In the genomic region with DNA sequence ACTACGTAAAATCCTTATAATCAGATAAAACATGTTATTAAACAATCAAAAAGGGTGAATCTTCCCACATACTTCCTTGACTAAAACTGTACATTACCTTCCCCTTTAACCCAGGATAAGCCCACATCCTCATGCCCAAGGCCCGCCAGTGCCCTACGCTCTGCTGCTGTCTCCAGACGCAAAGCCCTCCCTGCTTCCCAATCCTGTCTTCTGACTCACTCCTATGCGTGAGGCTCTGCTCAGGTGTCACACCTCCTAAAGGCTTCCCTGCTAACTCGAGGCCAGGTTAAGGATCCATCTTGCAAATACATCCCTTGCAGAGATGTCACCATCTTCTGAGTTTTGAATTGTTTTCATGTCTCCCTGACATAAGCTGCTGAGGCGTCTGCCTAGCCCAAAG, we compare ENCODE assay signal across 27 cellular contexts.
DNase-seq lines count a peak whose midpoint lies in the region; ATAC-seq, FAIRE-seq and TF ChIP-seq lines count a peak whose summit lies in the region.
"Had no signal": no experiment of that assay in that cellular context is flagged by ENCODE, and none has a peak within 500 bp of the region (broad histone marks: within the 10 kb centered on the region; RNA-seq: fewer than 3 reads in every experiment).

No MANE protein-coding gene starts in this region.

- H3K4me3 ChIP-seq in astrocyte (ENCODE audit: insufficient read depth, low read depth, low read length) (no peak overlapping the region), neural progenitor cell (no peak overlapping the region)
- H3K4me3 ChIP-seq: lung, right atrium auricular region, tibial artery had no signal

- H3K79me2 ChIP-seq in astrocyte (ENCODE audit: insufficient read depth, low read length) = peaks cover 26% of the 10 kb centered on the region
- peaks cover 7% of the 10 kb centered on the region for H3K79me2 ChIP-seq in neural progenitor cell (ENCODE audit: low read depth)

- H4K20me1 ChIP-seq in astrocyte (ENCODE audit: insufficient read depth, low read length) (peaks cover 78% of the 10 kb centered on the region), neural progenitor cell (ENCODE audit: low read depth) (peaks cover under 1% of the 10 kb centered on the region)

- no peak overlapping the region for H3K4me3 Mint-ChIP-seq in astrocyte (ENCODE audit: unreplicated experiment)
- H3K4me3 Mint-ChIP-seq in neural progenitor cell = no peak overlapping the region
- H3K4me3 Mint-ChIP-seq: activated T-helper 1 cell treated with anti-CD3 and anti-CD28 coated beads, Interleukin-12 subunit alpha, Interleukin-12 subunit beta, Interleukin-2, Interleukin-4 antibody, amounts not matched to agents 30 ng/mL and 10 ng/mL and 1 ng/mL, durations not matched to agents 14 hours and 24 hours and 36 hours; CD4-positive, CD25-positive, alpha-beta regulatory T cell; central memory CD8-positive, alpha-beta T cell had no signal

- H2AFZ ChIP-seq in astrocyte (ENCODE audit: low read depth, low read length) = no peak overlapping the region
- no peak overlapping the region for H2AFZ ChIP-seq in neural progenitor cell (replicated peaks)

- no peak overlapping the region for H3K9ac ChIP-seq in astrocyte (ENCODE audit: low read length)
- H3K9ac ChIP-seq in neural progenitor cell = no peak overlapping the region

- H3K36me3 Mint-ChIP-seq in astrocyte (ENCODE audit: low read depth, unreplicated experiment) (no peaks in the 10 kb centered on the region), neural progenitor cell (peaks cover 10% of the 10 kb centered on the region)

- no peaks in the 10 kb centered on the region for H3K9me3 ChIP-seq in astrocyte (ENCODE audit: insufficient read depth, low read depth, low read length)
- no peaks in the 10 kb centered on the region for H3K9me3 ChIP-seq in neural progenitor cell (ENCODE audit: low read depth)
- H3K9me3 ChIP-seq: right atrium auricular region, tibial artery had no signal

- H3K4me2 ChIP-seq in astrocyte (ENCODE audit: low read length) (no peak overlapping the region), neural progenitor cell (peak overlapping the region; percentile 10)

- H3K27me3 ChIP-seq in astrocyte (ENCODE audit: insufficient read depth, low read length) (no peaks in the 10 kb centered on the region), foreskin keratinocyte (no peaks in the 10 kb centered on the region), neural progenitor cell (no peaks in the 10 kb centered on the region)
- H3K27me3 ChIP-seq: right atrium auricular region, tibial artery had no signal

- ATAC-seq in foreskin keratinocyte (peak; percentile 70), GM21515 (IDR thresholded peaks at IDR 0.05; ENCODE audit: unreplicated experiment) (no peak)
- ATAC-seq: Right ventricle myocardium inferior had no signal

- no peak overlapping the region for H3K27ac ChIP-seq in astrocyte (ENCODE audit: low read depth, low read length)
- H3K27ac ChIP-seq in foreskin keratinocyte = no peak overlapping the region
- no peak overlapping the region for H3K27ac ChIP-seq in neural progenitor cell
- H3K27ac ChIP-seq: right atrium auricular region, tibial artery had no signal

- FAIRE-seq in astrocyte (lab: Jason Lieb, UNC) (peak; percentile 55), HTR-8/SVneo (lab: Jason Lieb, UNC) (no peak)
- FAIRE-seq: keratinocyte had no signal

- H3K27me3 Mint-ChIP-seq in astrocyte (ENCODE audit: low read depth, unreplicated experiment) (no peaks in the 10 kb centered on the region), neural progenitor cell (ENCODE audit: insufficient read depth, low read depth) (no peaks in the 10 kb centered on the region)
- H3K27me3 Mint-ChIP-seq: CD4-positive, CD25-positive, alpha-beta regulatory T cell; central memory CD8-positive, alpha-beta T cell had no signal

- H3K36me3 ChIP-seq in astrocyte (ENCODE audit: insufficient read depth, low read length) = no peaks in the 10 kb centered on the region
- H3K36me3 ChIP-seq in neural progenitor cell = no peaks in the 10 kb centered on the region
- H3K36me3 ChIP-seq: right atrium auricular region, tibial artery had no signal

- TF ChIP-seq CTCF in astrocyte (IDR thresholded peaks at IDR 0.05; ENCODE audit: insufficient read depth, low read depth, low read length) (no peak), foreskin keratinocyte (conservative IDR thresholded peaks at IDR 0.05) (no peak), neural progenitor cell (IDR thresholded peaks at IDR 0.05) (no peak)

- peak overlapping the region; percentile 89 for H3K27ac Mint-ChIP-seq in astrocyte (ENCODE audit: unreplicated experiment)
- H3K27ac Mint-ChIP-seq in neural progenitor cell = peak overlapping the region; percentile 78
- H3K27ac Mint-ChIP-seq: activated T-helper 1 cell treated with anti-CD3 and anti-CD28 coated beads, Interleukin-12 subunit alpha, Interleukin-12 subunit beta, Interleukin-2, Interleukin-4 antibody, amounts not matched to agents 30 ng/mL and 10 ng/mL and 1 ng/mL, durations not matched to agents 14 hours and 24 hours and 36 hours had no signal

- peaks cover 24% of the 10 kb centered on the region for H3F3A ChIP-seq in neural progenitor cell (ENCODE audit: low read depth)

- no peaks in the 10 kb centered on the region for H3K9me3 Mint-ChIP-seq in astrocyte (ENCODE audit: unreplicated experiment)
- no peaks in the 10 kb centered on the region for H3K9me3 Mint-ChIP-seq in neural progenitor cell
- H3K9me3 Mint-ChIP-seq: activated T-helper 1 cell treated with anti-CD3 and anti-CD28 coated beads, Interleukin-12 subunit alpha, Interleukin-12 subunit beta, Interleukin-2, Interleukin-4 antibody, amounts not matched to agents 30 ng/mL and 10 ng/mL and 1 ng/mL, durations not matched to agents 14 hours and 24 hours and 36 hours; CD4-positive, CD25-positive, alpha-beta regulatory T cell; central memory CD8-positive, alpha-beta T cell had no signal

- peaks cover 37% of the 10 kb centered on the region for H3K4me1 Mint-ChIP-seq in astrocyte (ENCODE audit: low read depth, unreplicated experiment)
- peaks cover 57% of the 10 kb centered on the region for H3K4me1 Mint-ChIP-seq in neural progenitor cell

- DNase-seq in ELF-1 (ENCODE audit: low read depth, low spot score) = peak; percentile 32
- DNase-seq in astrocyte (ENCODE audit: low read depth) = no peak
- peak in 1 of 2 donors; percentile 32 for DNase-seq in foreskin keratinocyte
- DNase-seq in neural progenitor cell (ENCODE audit: low spot score) = no peak
- no peak for DNase-seq in HT-29 (ENCODE audit: low spot score)
- DNase-seq in NCI-H146 (lab: John Stamatoyannopoulos, UW) = no peak
- no peak for DNase-seq in HTR-8/SVneo (ENCODE audit: insufficient read length, low spot score)
- DNase-seq: 8988T; activated CD4-positive, alpha-beta T cell treated with anti-CD3 and anti-CD28 coated beads, Interleukin-2, amount 50 U/mL, for 1 hour; activated naive CD4-positive, alpha-beta T cell treated with anti-CD3 and anti-CD28 coated beads, Interleukin-2, amount 50 U/mL, for 16 hours; CD4-positive, CD25-positive, alpha-beta regulatory T cell; EL; erythroblast; KG1; MM.1S; NCI-H1417 treated with DMSO at 0.1 percent for 48 hours; stimulated activated CD4-positive, alpha-beta T cell treated with anti-CD3 and anti-CD28 coated beads, Interleukin-4, amount 100 ng/mL, for 24 hours; stimulated activated naive CD4-positive, alpha-beta T cell treated with Interleukin-2 at 50 U/mL for 16 hours; T-helper 9 cell; tibial artery had no signal

- H3K4me1 ChIP-seq in astrocyte (ENCODE audit: insufficient read depth, low read length) = peaks cover 13% of the 10 kb centered on the region
- H3K4me1 ChIP-seq in foreskin keratinocyte = no peaks in the 10 kb centered on the region
- peaks cover 32% of the 10 kb centered on the region for H3K4me1 ChIP-seq in neural progenitor cell
- H3K4me1 ChIP-seq: right atrium auricular region had no signal
